Comparison of ENCODE assay signal across 16 cellular contexts in the genomic region with DNA sequence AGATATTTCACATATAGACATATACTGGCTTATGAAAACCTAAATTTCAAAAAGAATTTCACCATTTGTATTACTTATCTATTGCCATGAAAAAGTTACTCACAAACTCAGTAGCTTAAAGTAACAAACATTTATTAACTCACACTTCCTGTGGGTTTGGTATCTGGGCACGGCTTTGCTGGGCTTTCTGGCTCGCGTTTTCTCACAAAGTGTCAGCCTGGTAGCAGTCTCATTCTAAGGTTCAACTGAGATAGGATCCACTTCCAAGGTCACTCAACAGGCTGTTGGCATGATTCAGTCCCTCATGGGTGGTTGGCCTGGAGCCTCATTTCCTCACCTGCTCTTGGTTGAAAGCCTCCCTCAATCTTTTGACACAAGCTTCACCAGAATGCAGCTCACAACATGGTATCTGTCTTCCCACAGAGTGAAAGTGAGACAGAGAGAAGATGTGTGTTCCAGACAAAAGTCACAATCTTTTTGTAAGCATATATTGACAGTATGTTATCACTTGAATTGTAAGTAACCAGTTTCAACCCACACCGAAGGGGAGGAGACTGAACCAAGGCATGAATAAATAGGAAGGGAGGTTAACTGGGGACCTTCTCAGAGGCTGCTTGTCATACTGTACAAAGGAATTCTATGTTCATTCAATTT.
DNase-seq lines count a peak whose midpoint lies in the region; ATAC-seq, FAIRE-seq and TF ChIP-seq lines count a peak whose summit lies in the region.
"Had no signal": no experiment of that assay in that cellular context is flagged by ENCODE, and none has a peak within 500 bp of the region (broad histone marks: within the 10 kb centered on the region; RNA-seq: fewer than 3 reads in every experiment).

No MANE protein-coding gene starts in this region.

- no peak overlapping the region for H3K4me2 ChIP-seq in neural progenitor cell
- H3K4me2 ChIP-seq: smooth muscle cell had no signal

- H3F3A ChIP-seq in neural progenitor cell (ENCODE audit: low read depth): no peaks in the 10 kb centered on the region

- no peak overlapping the region for H3K9ac ChIP-seq in neural progenitor cell

- H3K4me3 ChIP-seq in neural progenitor cell: no peak overlapping the region
- H3K4me3 ChIP-seq: cardiac muscle cell, SJSA1, smooth muscle cell had no signal

- DNase-seq in GM19239 (ENCODE audit: insufficient read length, low spot score) (no peak), neural progenitor cell (ENCODE audit: low spot score) (no peak), NCI-H526 (lab: John Stamatoyannopoulos, UW) (no peak), MCF 10A (ENCODE audit: unreplicated experiment) (no peak), foreskin keratinocyte (no peak)
- DNase-seq in activated CD4-positive, alpha-beta T cell treated with anti-CD3 and anti-CD28 coated beads, Interleukin-2, amount 50 U/mL, for 4 hours: no peak
- DNase-seq: activated CD4-positive, CD25-positive, alpha-beta regulatory T cell treated with anti-CD3 and anti-CD28 coated beads, Interleukin-2, amount 50 U/mL, for 72 hours; activated gamma-delta T cell; CD8-positive, alpha-beta memory T cell; erythroblast; NCI-H1048 had no signal

- no peaks in the 10 kb centered on the region for H3K9me3 ChIP-seq in neural progenitor cell (ENCODE audit: low read depth)
- H3K9me3 ChIP-seq: SJSA1 had no signal

- no peak overlapping the region for H3K27ac Mint-ChIP-seq in neural progenitor cell
- H3K27ac Mint-ChIP-seq in MCF 10A (ENCODE audit: low read depth, unreplicated experiment): no peak overlapping the region
- H3K27ac Mint-ChIP-seq: CD8-positive, alpha-beta memory T cell had no signal

- peak; percentile 86 for FAIRE-seq in GM19239 (lab: Jason Lieb, UNC)

- H2AFZ ChIP-seq in neural progenitor cell (replicated peaks): peak overlapping the region; percentile 36

- H4K20me1 ChIP-seq in neural progenitor cell (ENCODE audit: low read depth): no peaks in the 10 kb centered on the region

- no peaks in the 10 kb centered on the region for H3K79me2 ChIP-seq in neural progenitor cell (ENCODE audit: low read depth)

- H3K9me3 Mint-ChIP-seq in neural progenitor cell (no peaks in the 10 kb centered on the region), MCF 10A (ENCODE audit: unreplicated experiment) (no peaks in the 10 kb centered on the region)

- H3K27me3 Mint-ChIP-seq in neural progenitor cell (ENCODE audit: insufficient read depth, low read depth): no peaks in the 10 kb centered on the region
- H3K27me3 Mint-ChIP-seq in MCF 10A (ENCODE audit: insufficient read depth, unreplicated experiment): no peaks in the 10 kb centered on the region
- H3K27me3 Mint-ChIP-seq: CD8-positive, alpha-beta memory T cell had no signal

- H3K4me1 Mint-ChIP-seq in neural progenitor cell (no peaks in the 10 kb centered on the region), MCF 10A (ENCODE audit: insufficient read depth, unreplicated experiment) (peaks cover 7% of the 10 kb centered on the region)
- H3K4me1 Mint-ChIP-seq: CD8-positive, alpha-beta memory T cell had no signal

- H3K27me3 ChIP-seq in neural progenitor cell (no peaks in the 10 kb centered on the region), foreskin keratinocyte (no peaks in the 10 kb centered on the region)
- H3K27me3 ChIP-seq: cardiac muscle cell, SJSA1 had no signal

- no peaks in the 10 kb centered on the region for H3K36me3 Mint-ChIP-seq in neural progenitor cell
- H3K36me3 Mint-ChIP-seq in MCF 10A (ENCODE audit: insufficient read depth, unreplicated experiment): no peaks in the 10 kb centered on the region
- H3K36me3 Mint-ChIP-seq: CD8-positive, alpha-beta memory T cell had no signal

- POLR2A ChIA-PET in MCF 10A (lab: Yijun Ruan, JAX): interaction anchor here (0.7 kb wide), 1 partner anchor 94 kb away, joined by 3 read pairs; no protein-coding TSS in a partner anchor

- H3K27ac ChIP-seq in neural progenitor cell (no peak overlapping the region), foreskin keratinocyte (no peak overlapping the region)
- H3K27ac ChIP-seq: cardiac muscle cell, SJSA1 had no signal

- H3K4me3 Mint-ChIP-seq in neural progenitor cell: no peak overlapping the region
- H3K4me3 Mint-ChIP-seq in MCF 10A (ENCODE audit: unreplicated experiment): no peak overlapping the region
- H3K4me3 Mint-ChIP-seq: CD8-positive, alpha-beta memory T cell had no signal

- TF ChIP-seq CTCF in neural progenitor cell (IDR thresholded peaks at IDR 0.05) (no peak), MCF 10A (IDR thresholded peaks at IDR 0.05; ENCODE audit: unreplicated experiment) (no peak), foreskin keratinocyte (conservative IDR thresholded peaks at IDR 0.05) (no peak)

- ATAC-seq in HG02678 (IDR thresholded peaks at IDR 0.05; ENCODE audit: unreplicated experiment) (peak; percentile 83), HG03457 (IDR thresholded peaks at IDR 0.05; ENCODE audit: unreplicated experiment) (peak; percentile 92), foreskin keratinocyte (no peak)

- no TSS peak for BruUV-seq in MCF 10A (replicated peaks; lab: Mats Ljungman, UMichigan)

- H3K36me3 ChIP-seq in neural progenitor cell: no peaks in the 10 kb centered on the region
- H3K36me3 ChIP-seq: cardiac muscle cell, SJSA1 had no signal

- CTCF ChIA-PET in MCF 10A (lab: Yijun Ruan, JAX): interaction anchor here (1.8 kb wide), 1 partner anchor 10 kb away, joined by 6 read pairs; no protein-coding TSS in a partner anchor

- intact Hi-C loops in MCF 10A (cut with micrococcal nuclease): no loop called here

- H3K4me1 ChIP-seq in neural progenitor cell (no peaks in the 10 kb centered on the region), foreskin keratinocyte (no peaks in the 10 kb centered on the region)
- H3K4me1 ChIP-seq: SJSA1 had no signal
